1 cellular context compared by ENCODE assay signal in the genomic region with DNA sequence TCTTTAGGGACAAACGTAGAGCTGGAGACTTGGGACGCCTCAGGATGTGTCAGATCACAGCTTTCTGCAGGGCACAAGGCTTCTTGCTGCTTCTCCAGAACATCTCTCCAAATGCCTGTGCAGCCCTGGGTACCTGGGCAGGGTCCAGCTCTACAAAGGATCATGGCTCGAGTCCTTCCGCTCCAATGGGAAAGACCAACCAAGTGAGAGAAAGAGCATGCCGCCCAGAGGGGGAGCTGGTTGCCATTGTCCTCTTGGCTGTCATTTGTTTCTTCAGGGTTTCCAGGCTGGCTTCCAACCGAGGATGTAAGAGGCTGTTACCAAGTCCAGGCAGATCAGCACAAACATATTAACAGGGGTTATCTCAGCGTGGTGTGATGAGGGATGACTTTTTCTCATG.
TF ChIP-seq lines count a peak whose summit lies in the region.

No MANE protein-coding gene starts in this region.

TF ChIP-seq in HepG2, 621 proteins besides CTCF, POLR2A, EP300 and RAD21 (continued from another document):
- TF ChIP-seq ZHX1 (CRISPR knock-in tag; IDR thresholded peaks at IDR 0.05; ENCODE audit: low read depth) (no peak), AKAP8 (CRISPR knock-in tag; IDR thresholded peaks at IDR 0.05) (no peak), BRF2 (CRISPR knock-in tag; IDR thresholded peaks at IDR 0.05) (no peak), NKX3-1 (CRISPR knock-in tag; IDR thresholded peaks at IDR 0.05) (no peak), ZNF879 (CRISPR knock-in tag; IDR thresholded peaks at IDR 0.05) (no peak), ZNF761 (CRISPR knock-in tag; conservative IDR thresholded peaks at IDR 0.05) (no peak), RNF2 (conservative IDR thresholded peaks at IDR 0.05; ENCODE audit: low read depth) (no peak), KDM6A (CRISPR knock-in tag; IDR thresholded peaks at IDR 0.05; ENCODE audit: low read depth) (no peak), FOXP1 (IDR thresholded peaks at IDR 0.05) (no peak), FOXP1 (CRISPR knock-in tag; IDR thresholded peaks at IDR 0.05) (no peak), HOXA7 (CRISPR knock-in tag; IDR thresholded peaks at IDR 0.05) (no peak)
- TF ChIP-seq, protein P1, sequence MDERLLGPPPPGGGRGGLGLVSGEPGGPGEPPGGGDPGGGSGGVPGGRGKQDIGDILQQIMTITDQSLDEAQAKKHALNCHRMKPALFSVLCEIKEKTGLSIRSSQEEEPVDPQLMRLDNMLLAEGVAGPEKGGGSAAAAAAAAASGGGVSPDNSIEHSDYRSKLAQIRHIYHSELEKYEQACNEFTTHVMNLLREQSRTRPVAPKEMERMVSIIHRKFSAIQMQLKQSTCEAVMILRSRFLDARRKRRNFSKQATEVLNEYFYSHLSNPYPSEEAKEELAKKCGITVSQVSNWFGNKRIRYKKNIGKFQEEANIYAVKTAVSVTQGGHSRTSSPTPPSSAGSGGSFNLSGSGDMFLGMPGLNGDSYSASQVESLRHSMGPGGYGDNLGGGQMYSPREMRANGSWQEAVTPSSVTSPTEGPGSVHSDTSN (CRISPR knock-in tag; IDR thresholded peaks at IDR 0.05): no peak
